Comparison of ENCODE assay signal across 8 cellular contexts in genomic region chr22:37559901-37560681, GRCh38. TPM values are rescaled to one million over a fixed set of nuclear protein-coding genes. Genes with fewer than 3 reads are reported as not detected.
DNase-seq lines count a peak whose midpoint lies in the region; ATAC-seq and TF ChIP-seq lines count a peak whose summit lies in the region.

Gene CDC42EP1 (plus strand): TSS chr22:37560480. CDS start chr22:37566350, 5,870 bp downstream.

- no peaks in the 10 kb centered on the region for H3K9me3 ChIP-seq in cardiac muscle cell (ENCODE audit: low read depth)

- H3K27me3 ChIP-seq in cardiac muscle cell = peaks cover 11% of the 10 kb centered on the region

- peaks cover 24% of the 10 kb centered on the region for H3K4me1 Mint-ChIP-seq in activated naive CD8-positive, alpha-beta T cell treated with anti-CD3 and anti-CD28 coated beads, Interleukin-2, amount 10 ng/mL, durations not matched to agents 7 days and 5 days

- no peaks in the 10 kb centered on the region for H3K9me3 Mint-ChIP-seq in activated naive CD8-positive, alpha-beta T cell treated with anti-CD3 and anti-CD28 coated beads, Interleukin-2, amount 10 ng/mL, durations not matched to agents 7 days and 5 days

- DNase-seq in DMS 273 (lab: John Stamatoyannopoulos, UW; ENCODE audit: unreplicated experiment) (peak; percentile 69), DMS 273 treated with DMSO at 0.1 percent for 48 hours (lab: John Stamatoyannopoulos, UW) (no peak), cardiac muscle cell (ENCODE audit: low read depth in 1 of 2, low spot score in 1 of 2) (peak; percentile 59 to 76), occipital lobe (lab: John Stamatoyannopoulos, UW) (peak; percentile 46), germinal center (ENCODE audit: low spot score) (no peak), NCI-H1105 (lab: John Stamatoyannopoulos, UW) (no peak)
- no peak for DNase-seq in activated naive CD8-positive, alpha-beta T cell treated with anti-CD3 and anti-CD28 coated beads, Interleukin-2, amount 10 ng/mL, durations not matched to agents 7 days and 5 days

- H3K4me1 ChIP-seq in cardiac muscle cell (ENCODE audit: low read depth) = peaks cover 6% of the 10 kb centered on the region

- H3K27ac Mint-ChIP-seq in activated naive CD8-positive, alpha-beta T cell treated with anti-CD3 and anti-CD28 coated beads, Interleukin-2, amount 10 ng/mL, durations not matched to agents 7 days and 5 days = no peak within 1 kb of the TSS

- TF ChIP-seq CTCF in cardiac muscle cell (IDR thresholded peaks at IDR 0.05; ENCODE audit: low read depth, low read length) = no peak

- peak; percentile 18 for ATAC-seq in activated naive CD8-positive, alpha-beta T cell treated with anti-CD3 and anti-CD28 coated beads, Interleukin-2, amount 10 ng/mL, durations not matched to agents 7 days and 5 days (ENCODE audit: low read depth)
- no peak for ATAC-seq in HG02981 (IDR thresholded peaks at IDR 0.05; ENCODE audit: unreplicated experiment)

- H3K4me3 Mint-ChIP-seq in activated naive CD8-positive, alpha-beta T cell treated with anti-CD3 and anti-CD28 coated beads, Interleukin-2, amount 10 ng/mL, durations not matched to agents 7 days and 5 days = peak within 1 kb of the TSS; percentile 35

- H3K36me3 Mint-ChIP-seq in activated naive CD8-positive, alpha-beta T cell treated with anti-CD3 and anti-CD28 coated beads, Interleukin-2, amount 10 ng/mL, durations not matched to agents 7 days and 5 days = no peaks in the 10 kb centered on the region

- H3K36me3 ChIP-seq in cardiac muscle cell = no peaks in the 10 kb centered on the region

- H3K4me3 ChIP-seq in cardiac muscle cell = peak within 1 kb of the TSS; percentile 56

- no peak within 1 kb of the TSS for H3K27ac ChIP-seq in cardiac muscle cell

- POLR2A ChIA-PET in activated naive CD8-positive, alpha-beta T cell treated with anti-CD3 and anti-CD28 coated beads, Interleukin-2, amount 10 ng/mL, durations not matched to agents 7 days and 5 days (lab: Charles Lee) = no interaction called here

- H3K27me3 Mint-ChIP-seq in activated naive CD8-positive, alpha-beta T cell treated with anti-CD3 and anti-CD28 coated beads, Interleukin-2, amount 10 ng/mL, durations not matched to agents 7 days and 5 days = peaks cover 69% of the 10 kb centered on the region

RNA-seq across cellular contexts. Expression of gene CDC42EP1, which starts in this region (rescaled TPM):
- total RNA-seq in activated naive CD8-positive, alpha-beta T cell treated with anti-CD3 and anti-CD28 coated beads, Interleukin-2, amount 10 ng/mL, durations not matched to agents 7 days and 5 days = under 1 TPM in 1 of 2 experiments, not detected in 1; 0.31 TPM
- total RNA-seq in cardiac muscle cell = 8.9 and 12.7 TPM in 2 replicates
- 10.9 and 21.6 TPM in 2 replicates for polyA plus RNA-seq in cardiac muscle cell
- total RNA-seq in occipital lobe = 0.94 TPM

Comparison
In these comparisons a context has a peak if more than half of its experiments do, and no peak if none do; other contexts are left out.
1. DNase-seq: peak in DMS 273 (single experiment) and cardiac muscle cell (2 of 2); none in DMS 273 treated with DMSO at 0.1 percent for 48 hours (single experiment), activated naive CD8-positive, alpha-beta T cell treated with anti-CD3 and anti-CD28 coated beads, Interleukin-2, amount 10 ng/mL, durations not matched to agents 7 days and 5 days (single experiment), germinal center (single experiment) and NCI-H1105 (single experiment).
2. Peak in ATAC-seq in activated naive CD8-positive, alpha-beta T cell treated with anti-CD3 and anti-CD28 coated beads, Interleukin-2, amount 10 ng/mL, durations not matched to agents 7 days and 5 days; RNA of the gene not detected or under 1 TPM.
3. Peak in DNase-seq in occipital lobe; RNA of the gene not detected or under 1 TPM.